Comparison of ENCODE assay signal across 13 cellular contexts in genomic region chr2:65638438-65638837, GRCh38.
A peak's percentile ranks its signal among the peaks of the same experiment; 100 is the strongest.
DNase-seq lines count a peak whose midpoint lies in the region; ATAC-seq and TF ChIP-seq lines count a peak whose summit lies in the region.
"Had no signal": no experiment of that assay in that cellular context is flagged by ENCODE, and none has a peak within 500 bp of the region (broad histone marks: within the 10 kb centered on the region; RNA-seq: fewer than 3 reads in every experiment).

No MANE protein-coding gene starts in this region.

- H3K36me3 Mint-ChIP-seq in nephron progenitor cell (ENCODE audit: low read depth) = no peaks in the 10 kb centered on the region
- H3K36me3 Mint-ChIP-seq: activated CD8-positive, alpha-beta memory T cell treated with anti-CD3 and anti-CD28 coated beads, Interleukin-2, amount 10 ng/mL, durations not matched to agents 7 days and 5 days; natural killer cell had no signal

- H3K27me3 Mint-ChIP-seq in nephron progenitor cell (ENCODE audit: low read depth, poor library complexity) = no peaks in the 10 kb centered on the region

- DNase-seq in ELR (ENCODE audit: low read depth) = peak; percentile 21
- no peak for DNase-seq in MM.1S
- no peak for DNase-seq in astrocyte of the cerebellum (ENCODE audit: low read depth)
- DNase-seq in nephron progenitor cell = no peak
- no peak for DNase-seq in SKM-1 treated with dmso at 0.1 percent for 144 hours (lab: John Stamatoyannopoulos, UW; ENCODE audit: unreplicated experiment)
- no peak for DNase-seq in stimulated activated CD8-positive, alpha-beta memory T cell treated with anti-CD3 and anti-CD28 coated beads, Interleukin-4, amount 100 ng/mL, for 48 hours
- DNase-seq in NCI-H2196 (lab: John Stamatoyannopoulos, UW; ENCODE audit: unreplicated experiment) = no peak
- DNase-seq: activated CD8-positive, alpha-beta memory T cell treated with anti-CD3 and anti-CD28 coated beads, Interleukin-2, amount 10 ng/mL, durations not matched to agents 7 days and 5 days; IMR-90; natural killer cell had no signal

- peaks cover 37% of the 10 kb centered on the region for H3K4me1 Mint-ChIP-seq in nephron progenitor cell

- H3K27me3 ChIP-seq in MM.1S (replicated peaks; ENCODE audit: insufficient read depth, low read length) = no peaks in the 10 kb centered on the region

- no peaks in the 10 kb centered on the region for H3K9me3 ChIP-seq in MM.1S (replicated peaks; ENCODE audit: insufficient read depth, low read length)
- H3K9me3 ChIP-seq: suprapubic skin had no signal

- no peaks in the 10 kb centered on the region for H3F3A ChIP-seq in MM.1S (ENCODE audit: insufficient read depth, low read length)

- no peak overlapping the region for H3K4me3 ChIP-seq in MM.1S (ENCODE audit: low read length)
- no peak overlapping the region for H3K4me3 ChIP-seq in astrocyte of the cerebellum (ENCODE audit: low read depth, low read length)
- H3K4me3 ChIP-seq: suprapubic skin had no signal

- TF ChIP-seq CTCF in MM.1S (IDR thresholded peaks at IDR 0.05; ENCODE audit: low read length) = peak; percentile 31
- TF ChIP-seq CTCF in astrocyte of the cerebellum (IDR thresholded peaks at IDR 0.05; ENCODE audit: low read depth, low read length, missing control alignments) = peak; percentile 16
- peak; percentile 28 for TF ChIP-seq CTCF in nephron progenitor cell (IDR thresholded peaks at IDR 0.05)

- H3K9me2 ChIP-seq in MM.1S (replicated peaks; ENCODE audit: insufficient read depth, low read length) = no peaks in the 10 kb centered on the region

- no peak overlapping the region for H2AFZ ChIP-seq in MM.1S (ENCODE audit: low read length)

- H3K9ac ChIP-seq in MM.1S (ENCODE audit: low read length) = no peak overlapping the region

- no peaks in the 10 kb centered on the region for H3K4me1 ChIP-seq in MM.1S (ENCODE audit: low read length)

- in situ Hi-C loops in astrocyte of the cerebellum (cut with HindIII; ENCODE audit: low sequenced_read_pairs) = loop anchor here (5.0 kb wide), 1 partner anchor 809 kb away; no protein-coding TSS in a partner anchor

- peaks cover 9% of the 10 kb centered on the region for H3K9me3 Mint-ChIP-seq in nephron progenitor cell
- H3K9me3 Mint-ChIP-seq: dendritic cell treated with granulocyte-macrophage colony-stimulating factor and Interleukin-4, amounts not matched to agents 40 ng/mL and 50 ng/mL, for 4 days; natural killer cell had no signal

- H3K27ac ChIP-seq in MM.1S (ENCODE audit: low read length) = no peak overlapping the region
- H3K27ac ChIP-seq: suprapubic skin had no signal

- no peaks in the 10 kb centered on the region for H3K79me2 ChIP-seq in MM.1S (ENCODE audit: low read length)

- no peak overlapping the region for H3K4me3 Mint-ChIP-seq in nephron progenitor cell
- H3K4me3 Mint-ChIP-seq: activated CD8-positive, alpha-beta memory T cell treated with anti-CD3 and anti-CD28 coated beads, Interleukin-2, amount 10 ng/mL, durations not matched to agents 7 days and 5 days; dendritic cell treated with granulocyte-macrophage colony-stimulating factor and Interleukin-4, amounts not matched to agents 40 ng/mL and 50 ng/mL, for 4 days; natural killer cell had no signal

- H3K4me2 ChIP-seq in MM.1S (ENCODE audit: low read depth, low read length) = no peak overlapping the region

- H4K20me1 ChIP-seq in MM.1S (ENCODE audit: insufficient read depth, low read length) = no peaks in the 10 kb centered on the region

- no peak overlapping the region for H3K27ac Mint-ChIP-seq in nephron progenitor cell
- H3K27ac Mint-ChIP-seq: activated CD8-positive, alpha-beta memory T cell treated with anti-CD3 and anti-CD28 coated beads, Interleukin-2, amount 10 ng/mL, durations not matched to agents 7 days and 5 days; dendritic cell treated with granulocyte-macrophage colony-stimulating factor and Interleukin-4, amounts not matched to agents 40 ng/mL and 50 ng/mL, for 4 days; natural killer cell had no signal

- no peak for ATAC-seq in GM18498 (IDR thresholded peaks at IDR 0.05; ENCODE audit: unreplicated experiment)
- ATAC-seq: activated CD8-positive, alpha-beta memory T cell treated with anti-CD3 and anti-CD28 coated beads, Interleukin-2, amount 10 ng/mL, durations not matched to agents 7 days and 5 days; natural killer cell had no signal

- no peaks in the 10 kb centered on the region for H3K36me3 ChIP-seq in MM.1S (replicated peaks; ENCODE audit: insufficient read depth, low read length)
- H3K36me3 ChIP-seq: suprapubic skin had no signal
